25 cellular contexts compared by ENCODE assay signal in the genomic region with DNA sequence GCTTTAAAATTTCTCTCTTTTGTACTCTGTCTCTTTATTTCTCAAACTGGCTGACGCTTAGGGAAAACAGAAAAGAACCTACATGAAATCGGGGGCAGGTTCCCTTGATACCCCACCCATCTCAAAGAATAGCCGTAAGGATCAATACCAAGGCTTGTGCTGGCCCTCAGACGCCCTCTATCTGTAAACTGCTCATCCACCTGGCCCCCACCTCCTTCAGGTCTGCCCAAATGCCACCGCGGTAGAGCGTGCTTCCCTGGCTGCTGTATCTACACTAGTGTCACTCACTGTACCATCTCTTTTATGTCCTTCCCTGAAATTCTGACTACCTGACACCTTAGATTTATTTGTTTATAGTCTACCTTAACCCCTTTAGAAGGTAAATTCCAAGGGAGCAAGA.
"Had no signal": no experiment of that assay in that cellular context is flagged by ENCODE, and none has a peak within 500 bp of the region (broad histone marks: within the 10 kb centered on the region; RNA-seq: fewer than 3 reads in every experiment).

No MANE protein-coding gene starts in this region.

- H3K4me1 ChIP-seq: pancreas, testis had no signal

- H3K36me3 ChIP-seq: esophagus muscularis mucosa, left ventricle myocardium inferior, pancreas, transverse colon had no signal

- DNase-seq: activated CD4-positive, alpha-beta T cell treated with anti-CD3 and anti-CD28 coated beads for 1 hour; activated CD4-positive, alpha-beta T cell treated with anti-CD3 and anti-CD28 coated beads, Interleukin-2, amount 50 U/mL, for 1 hour; activated CD8-positive, alpha-beta memory T cell treated with anti-CD3 and anti-CD28 coated beads, Interleukin-2, amount 10 ng/mL, durations not matched to agents 7 days and 5 days; activated CD8-positive, alpha-beta T cell treated with anti-CD3 and anti-CD28 coated beads for 36 hours; activated naive CD8-positive, alpha-beta T cell treated with anti-CD3 and anti-CD28 coated beads, Interleukin-2, amount 50 U/mL, for 24 hours; activated T-cell treated with anti-CD3 and anti-CD28 coated beads, Interleukin-2, amount 50 U/mL, for 48 hours; amygdala; caudate nucleus; cortex of kidney; endodermal cell; foreskin melanocyte; left ventricle myocardium inferior; pancreas; right cardiac atrium; stimulated activated CD4-positive, alpha-beta T cell treated with anti-CD3 and anti-CD28 coated beads, Interleukin-2, amount 100 ng/mL, for 48 hours; stimulated activated naive CD8-positive, alpha-beta T cell treated with anti-CD3 and anti-CD28 coated beads, Interleukin-15, Interleukin-2, amounts not matched to agents 100 U/mL and 50 U/mL, for 24 hours; T-helper 17 cell; T1000; testis; transverse colon had no signal

- H3K9me3 Mint-ChIP-seq: activated CD8-positive, alpha-beta T cell treated with anti-CD3 and anti-CD28 coated beads for 36 hours; activated naive CD4-positive, alpha-beta T cell treated with anti-CD3 and anti-CD28 coated beads, Interleukin-2, amount 50 U/mL, for 24 hours; activated naive CD8-positive, alpha-beta T cell treated with anti-CD3 and anti-CD28 coated beads, Interleukin-2, amount 50 U/mL, for 24 hours; activated T-helper 2 cell treated with anti-CD3 and anti-CD28 coated beads, Interferon-gamma antibody, Interleukin-2, Interleukin-4, amounts not matched to agents 10 μg/mL and 5 μg/mL and 100 μg/mL, durations not matched to agents 14 hours and 24 hours and 36 hours; nephron had no signal

- H3K4me3 Mint-ChIP-seq: activated CD8-positive, alpha-beta memory T cell treated with anti-CD3 and anti-CD28 coated beads, Interleukin-2, amount 10 ng/mL, durations not matched to agents 7 days and 5 days; activated CD8-positive, alpha-beta T cell treated with anti-CD3 and anti-CD28 coated beads for 36 hours; activated naive CD4-positive, alpha-beta T cell treated with anti-CD3 and anti-CD28 coated beads, Interleukin-2, amount 50 U/mL, for 24 hours; activated naive CD8-positive, alpha-beta T cell treated with anti-CD3 and anti-CD28 coated beads, Interleukin-2, amount 50 U/mL, for 24 hours; endodermal cell; nephron; T-helper 17 cell had no signal

- H3K9me3 ChIP-seq: esophagus muscularis mucosa, left ventricle myocardium inferior, pancreas, testis, transverse colon had no signal

- H3K27me3 ChIP-seq: esophagus muscularis mucosa, pancreas, testis, transverse colon had no signal

- H3K4me3 ChIP-seq: esophagus muscularis mucosa, left ventricle myocardium inferior, lung, pancreas, testis, transverse colon had no signal

- H3K36me3 Mint-ChIP-seq: activated CD8-positive, alpha-beta memory T cell treated with anti-CD3 and anti-CD28 coated beads, Interleukin-2, amount 10 ng/mL, durations not matched to agents 7 days and 5 days; activated naive CD4-positive, alpha-beta T cell treated with anti-CD3 and anti-CD28 coated beads, Interleukin-2, amount 50 U/mL, for 24 hours had no signal

- H3K27ac ChIP-seq: esophagus muscularis mucosa, left ventricle myocardium inferior, pancreas, testis, transverse colon had no signal

- H3K27me3 Mint-ChIP-seq: activated CD8-positive, alpha-beta T cell treated with anti-CD3 and anti-CD28 coated beads for 36 hours; activated naive CD4-positive, alpha-beta T cell treated with anti-CD3 and anti-CD28 coated beads, Interleukin-2, amount 50 U/mL, for 24 hours; activated naive CD8-positive, alpha-beta T cell treated with anti-CD3 and anti-CD28 coated beads, Interleukin-2, amount 50 U/mL, for 24 hours had no signal

- H3K27ac Mint-ChIP-seq: activated CD8-positive, alpha-beta memory T cell treated with anti-CD3 and anti-CD28 coated beads, Interleukin-2, amount 10 ng/mL, durations not matched to agents 7 days and 5 days; activated CD8-positive, alpha-beta T cell treated with anti-CD3 and anti-CD28 coated beads for 36 hours; activated naive CD4-positive, alpha-beta T cell treated with anti-CD3 and anti-CD28 coated beads, Interleukin-2, amount 50 U/mL, for 24 hours; activated naive CD8-positive, alpha-beta T cell treated with anti-CD3 and anti-CD28 coated beads, Interleukin-2, amount 50 U/mL, for 24 hours; activated T-helper 2 cell treated with anti-CD3 and anti-CD28 coated beads, Interferon-gamma antibody, Interleukin-2, Interleukin-4, amounts not matched to agents 10 μg/mL and 5 μg/mL and 100 μg/mL, durations not matched to agents 14 hours and 24 hours and 36 hours; nephron; T-helper 17 cell had no signal

- H3K4me1 Mint-ChIP-seq: activated CD8-positive, alpha-beta memory T cell treated with anti-CD3 and anti-CD28 coated beads, Interleukin-2, amount 10 ng/mL, durations not matched to agents 7 days and 5 days; activated naive CD4-positive, alpha-beta T cell treated with anti-CD3 and anti-CD28 coated beads, Interleukin-2, amount 50 U/mL, for 24 hours; T-helper 17 cell had no signal

- FAIRE-seq: pancreas had no signal
